ENCODE assay signal across 23 cellular contexts in genomic region chr4:125268065-125268755, GRCh38. TPM values are rescaled to one million over a fixed set of nuclear protein-coding genes. Genes with fewer than 3 reads are reported as not detected.
DNase-seq lines count a peak whose midpoint lies in the region; ATAC-seq and TF ChIP-seq lines count a peak whose summit lies in the region.
"Had no signal": no experiment of that assay in that cellular context is flagged by ENCODE, and none has a peak within 500 bp of the region (broad histone marks: within the 10 kb centered on the region; RNA-seq: fewer than 3 reads in every experiment).

No MANE protein-coding gene starts in this region.

- H3K4me3 Mint-ChIP-seq in GM23338, result no peak overlapping the region
- H3K4me3 Mint-ChIP-seq in neural progenitor cell, result no peak overlapping the region
- H3K4me3 Mint-ChIP-seq in Caco-2 (ENCODE audit: unreplicated experiment), result no peak overlapping the region
- H3K4me3 Mint-ChIP-seq: activated T-cell treated with anti-CD3 and anti-CD28 coated beads, Interleukin-2, amount 50 U/mL, for 24 hours; T-helper 17 cell had no signal

- H3K9me3 ChIP-seq in RWPE2 (ENCODE audit: severe bottlenecking) (no peaks in the 10 kb centered on the region), neural progenitor cell (ENCODE audit: low read depth) (no peaks in the 10 kb centered on the region), Caco-2 (no peaks in the 10 kb centered on the region)
- H3K9me3 ChIP-seq: adrenal gland, transverse colon had no signal

- TF ChIP-seq CTCF in GM23338 (conservative IDR thresholded peaks at IDR 0.05; ENCODE audit: low read depth in 2 of 2) (no peak), RWPE2 (IDR thresholded peaks at IDR 0.05; ENCODE audit: poor library complexity, severe bottlenecking) (no peak), foreskin fibroblast (IDR thresholded peaks at IDR 0.05; ENCODE audit: low read depth, low read length) (no peak), neural progenitor cell (IDR thresholded peaks at IDR 0.05) (no peak), Caco-2 (IDR thresholded peaks at IDR 0.05; ENCODE audit: insufficient read depth in 1 of 2, low read depth in 1 of 2, low read length in 1 of 2, severe bottlenecking in 1 of 2, unreplicated experiment in 1 of 2) (no peak)

- H3K27ac ChIP-seq in GM23338 (ENCODE audit: low read depth) (0 out of 2 replicates have a peak overlapping the region, but pooled peaks have one; percentile 46), RWPE2 (ENCODE audit: poor library complexity, severe bottlenecking) (peak overlapping the region; percentile 78), neural progenitor cell (peak overlapping the region; percentile 55)
- H3K27ac ChIP-seq: adrenal gland, brain microvascular endothelial cell, KMS-11, transverse colon had no signal

- ATAC-seq in GM23338 (peak; percentile 83), RWPE2 (ENCODE audit: low read depth) (no peak), GM19324 (IDR thresholded peaks at IDR 0.05; ENCODE audit: low FRiP score, unreplicated experiment) (no peak)
- ATAC-seq: esophagus mucosa, HCT116, T-helper 17 cell had no signal

- H3K4me3 ChIP-seq in GM23338, result no peak overlapping the region
- no peak overlapping the region for H3K4me3 ChIP-seq in RWPE2 (ENCODE audit: severe bottlenecking)
- H3K4me3 ChIP-seq in foreskin fibroblast (ENCODE audit: low read depth in 1 of 2, low read length in 2 of 2), result no peak overlapping the region
- no peak overlapping the region for H3K4me3 ChIP-seq in neural progenitor cell
- no peak overlapping the region for H3K4me3 ChIP-seq in Caco-2 (ENCODE audit: low read depth, low read length)
- H3K4me3 ChIP-seq: adrenal gland, transverse colon had no signal

- no peaks in the 10 kb centered on the region for H3K27me3 Mint-ChIP-seq in GM23338 (ENCODE audit: insufficient read depth, low read depth, poor library complexity)
- H3K27me3 Mint-ChIP-seq in neural progenitor cell (ENCODE audit: insufficient read depth, low read depth), result no peaks in the 10 kb centered on the region
- H3K27me3 Mint-ChIP-seq in Caco-2 (ENCODE audit: insufficient read depth, unreplicated experiment), result peaks cover 2% of the 10 kb centered on the region
- H3K27me3 Mint-ChIP-seq: activated T-cell treated with anti-CD3 and anti-CD28 coated beads, Interleukin-2, amount 50 U/mL, for 24 hours; T-helper 17 cell had no signal

- H3K4me1 ChIP-seq in GM23338 (ENCODE audit: insufficient read depth), result peaks cover 21% of the 10 kb centered on the region
- H3K4me1 ChIP-seq in RWPE2 (ENCODE audit: insufficient read depth, poor library complexity, severe bottlenecking), result peaks cover 24% of the 10 kb centered on the region
- H3K4me1 ChIP-seq in neural progenitor cell, result peaks cover 30% of the 10 kb centered on the region
- no peaks in the 10 kb centered on the region for H3K4me1 ChIP-seq in Caco-2
- H3K4me1 ChIP-seq: adrenal gland, transverse colon had no signal

- POLR2A ChIA-PET in Caco-2 (lab: Charles Lee), result no interaction called here

- H3K9me2 ChIP-seq in GM23338 (ENCODE audit: insufficient read depth), result no peaks in the 10 kb centered on the region

- peak overlapping the region; percentile 55; the same call in 1 of the 2 replicates for H3K4me2 ChIP-seq in GM23338
- H3K4me2 ChIP-seq in neural progenitor cell, result peak overlapping the region; percentile 36
- H3K4me2 ChIP-seq: KMS-11 had no signal

- H3K36me3 ChIP-seq in GM23338 (ENCODE audit: insufficient read depth) (no peaks in the 10 kb centered on the region), RWPE2 (ENCODE audit: low read depth) (no peaks in the 10 kb centered on the region), neural progenitor cell (no peaks in the 10 kb centered on the region), Caco-2 (ENCODE audit: control insufficient read depth, insufficient read depth, low read length) (no peaks in the 10 kb centered on the region)
- H3K36me3 ChIP-seq: adrenal gland, brain microvascular endothelial cell, transverse colon had no signal

- H3F3A ChIP-seq in GM23338 (replicated peaks; ENCODE audit: low read depth) (no peaks in the 10 kb centered on the region), neural progenitor cell (ENCODE audit: low read depth) (peaks cover 3% of the 10 kb centered on the region)

- H3K79me2 ChIP-seq in GM23338 (replicated peaks; ENCODE audit: insufficient read depth) (no peaks in the 10 kb centered on the region), neural progenitor cell (ENCODE audit: low read depth) (no peaks in the 10 kb centered on the region)

- peak overlapping the region; percentile 66; the same call in 1 of the 2 replicates for H3K27ac Mint-ChIP-seq in GM23338
- peak overlapping the region; percentile 81 for H3K27ac Mint-ChIP-seq in neural progenitor cell
- H3K27ac Mint-ChIP-seq in Caco-2 (ENCODE audit: unreplicated experiment), result no peak overlapping the region
- H3K27ac Mint-ChIP-seq: activated T-cell treated with anti-CD3 and anti-CD28 coated beads, Interleukin-2, amount 50 U/mL, for 24 hours; T-helper 17 cell had no signal

- CTCF ChIA-PET in Caco-2 (lab: Charles Lee), result no interaction called here

- H3K9ac ChIP-seq in neural progenitor cell, result no peak overlapping the region
- H3K9ac ChIP-seq: KMS-11 had no signal

- H3K36me3 Mint-ChIP-seq in GM23338 (ENCODE audit: low read depth) (peaks cover 8% of the 10 kb centered on the region; the same call in 2 of the 3 replicates), neural progenitor cell (no peaks in the 10 kb centered on the region), Caco-2 (ENCODE audit: insufficient read depth, unreplicated experiment) (no peaks in the 10 kb centered on the region)

- no peak overlapping the region for H2AFZ ChIP-seq in GM23338
- peak overlapping the region; percentile 48 for H2AFZ ChIP-seq in neural progenitor cell (replicated peaks)

- DNase-seq in GM23338 (ENCODE audit: low spot score), result peak; percentile 39
- no peak for DNase-seq in RWPE2 (ENCODE audit: low spot score)
- DNase-seq in foreskin fibroblast, result peak; percentile 7 to 8
- DNase-seq in neural progenitor cell (ENCODE audit: low spot score), result peak; percentile 37
- no peak for DNase-seq in SIG-M5 treated with dmso at 0.1 percent for 504 hours (lab: John Stamatoyannopoulos, UW; ENCODE audit: unreplicated experiment)
- DNase-seq in Caco-2, result no peak
- DNase-seq in NCI-H2196 (lab: John Stamatoyannopoulos, UW; ENCODE audit: unreplicated experiment), result no peak
- DNase-seq: activated CD4-positive, alpha-beta T cell treated with anti-CD3 and anti-CD28 coated beads for 48 hours; activated naive CD4-positive, alpha-beta T cell; activated T-cell treated with anti-CD3 and anti-CD28 coated beads, Interleukin-2, amount 50 U/mL, for 24 hours; adrenal gland; brain microvascular endothelial cell; effector memory CD4-positive, alpha-beta T cell; NCI-H146; NCI-H510A; nucleus accumbens; T-helper 17 cell; transverse colon had no signal

- no peaks in the 10 kb centered on the region for H4K20me1 ChIP-seq in GM23338 (replicated peaks; ENCODE audit: insufficient read depth)
- H4K20me1 ChIP-seq in neural progenitor cell (ENCODE audit: low read depth), result no peaks in the 10 kb centered on the region

- H3K27me3 ChIP-seq in GM23338 (ENCODE audit: insufficient read depth) (no peaks in the 10 kb centered on the region), RWPE2 (ENCODE audit: insufficient read depth, poor library complexity, severe bottlenecking) (no peaks in the 10 kb centered on the region), neural progenitor cell (no peaks in the 10 kb centered on the region), Caco-2 (replicated peaks; ENCODE audit: control insufficient read depth, insufficient read depth, low read length) (no peaks in the 10 kb centered on the region)
- H3K27me3 ChIP-seq: adrenal gland, brain microvascular endothelial cell, transverse colon had no signal

- BruUV-seq in Caco-2 (replicated peaks; lab: Mats Ljungman, UMichigan), result no TSS peak

- H3K4me1 Mint-ChIP-seq in GM23338 (peaks cover 26% of the 10 kb centered on the region), neural progenitor cell (peaks cover 23% of the 10 kb centered on the region), Caco-2 (ENCODE audit: low read depth, unreplicated experiment) (no peaks in the 10 kb centered on the region)
- H3K4me1 Mint-ChIP-seq: T-helper 17 cell had no signal

- H3K9me3 Mint-ChIP-seq in GM23338 (no peaks in the 10 kb centered on the region; the same call in 2 of the 3 replicates), neural progenitor cell (no peaks in the 10 kb centered on the region), Caco-2 (ENCODE audit: unreplicated experiment) (no peaks in the 10 kb centered on the region)
- H3K9me3 Mint-ChIP-seq: activated T-cell treated with anti-CD3 and anti-CD28 coated beads, Interleukin-2, amount 50 U/mL, for 24 hours had no signal

- intact Hi-C loops in Caco-2 (cut with micrococcal nuclease; ENCODE audit: unreplicated experiment), result no loop called here

RNA-seq across cellular contexts. Expression of gene FAT4, which starts 46.5 kb away (rescaled TPM):
- total RNA-seq in GM23338 (2014; rRNA removed; shearing (Covaris generic)), result 6.1 and 6.8 TPM in 2 replicates
- polyA plus RNA-seq in GM23338 (2016; fragmentation: Nextera tagmentation; extraction: Ambion mirVana), result 0.53 and 0.68 TPM in 2 replicates
- 7.4 and 8.5 TPM in 2 replicates for total RNA-seq in neural progenitor cell (ENCODE audit: low replicate concordance)
- 0.05 TPM in 1 of 2 replicates, not detected in the other for total RNA-seq in Caco-2 (2022)
- total RNA-seq: G401 had no signal

Comparison
In these comparisons a context has a peak if more than half of its experiments do, and no peak if none do; other contexts are left out.
1. DNase-seq: peak in GM23338 (single experiment), foreskin fibroblast (2 of 2) and neural progenitor cell (single experiment); none in RWPE2 (single experiment), SIG-M5 treated with dmso at 0.1 percent for 504 hours (single experiment), Caco-2 (0 of 2) and NCI-H2196 (single experiment).
2. Peak in every context shown above with its lines, with median percentiles within 50 percentile points of each other: H3K27ac ChIP-seq.